ENCODE assay signal across 7 cellular contexts in genomic region chr4:131750006-131750405, GRCh38.
DNase-seq lines count a peak whose midpoint lies in the region; ATAC-seq and TF ChIP-seq lines count a peak whose summit lies in the region.
"Not testable (repeated sequence)": the region's sequence is repeated elsewhere in the genome, so short reads cannot be mapped to it uniquely, and the experiment has no call there.

No MANE protein-coding gene starts in this region.

- not testable (repeated sequence) for H3K4me1 ChIP-seq in DND-41 (ENCODE audit: insufficient read depth, low read length); colonic mucosa; left lung; mucosa of descending colon (ENCODE audit: low read depth)

- intact Hi-C loops in activated CD8-positive, alpha-beta T cell treated with anti-CD3 and anti-CD28 coated beads for 36 hours (cut with micrococcal nuclease); colonic mucosa (cut with DNase I); left ventricle myocardium superior (cut with micrococcal nuclease); left lung (cut with DNase I); mucosa of descending colon (cut with DNase I, micrococcal nuclease): not testable (repeated sequence)

- H3K4me1 Mint-ChIP-seq in activated CD8-positive, alpha-beta T cell treated with anti-CD3 and anti-CD28 coated beads for 36 hours (ENCODE audit: low read depth), result not testable (repeated sequence)

- not testable (repeated sequence) for H3K4me3 Mint-ChIP-seq in activated CD8-positive, alpha-beta T cell treated with anti-CD3 and anti-CD28 coated beads for 36 hours

- not testable (repeated sequence) for H3K79me2 ChIP-seq in DND-41 (ENCODE audit: insufficient read depth, low read length)

- not testable (repeated sequence) for H3K27ac ChIP-seq in DND-41 (ENCODE audit: low read length); colonic mucosa; left lung

- not testable (repeated sequence) for TF ChIP-seq CTCF in DND-41 (IDR thresholded peaks at IDR 0.05; ENCODE audit: borderline replicate concordance, extremely low read depth, low read length, poor library complexity, severe bottlenecking); activated CD8-positive, alpha-beta T cell treated with anti-CD3 and anti-CD28 coated beads for 36 hours (IDR thresholded peaks at IDR 0.05); colonic mucosa (IDR thresholded peaks at IDR 0.05); left lung (IDR thresholded peaks at IDR 0.05); mucosa of descending colon (IDR thresholded peaks at IDR 0.05)

- POLR2A ChIA-PET in activated CD8-positive, alpha-beta T cell treated with anti-CD3 and anti-CD28 coated beads for 36 hours (lab: Charles Lee), result not testable (repeated sequence)

- H3K4me2 ChIP-seq in DND-41 (ENCODE audit: insufficient read depth, low read length), result not testable (repeated sequence)

- H3K9ac ChIP-seq in DND-41 (ENCODE audit: low read depth, low read length); colonic mucosa (ENCODE audit: low read depth in 2 of 2, low read length in 2 of 2): not testable (repeated sequence)

- H3K9me3 ChIP-seq in DND-41 (ENCODE audit: insufficient read depth, low read length, severe bottlenecking); colonic mucosa; left lung; mucosa of descending colon: not testable (repeated sequence)

- CTCF ChIA-PET in activated CD8-positive, alpha-beta T cell treated with anti-CD3 and anti-CD28 coated beads for 36 hours (lab: Charles Lee), result not testable (repeated sequence)

- not testable (repeated sequence) for H3K27ac Mint-ChIP-seq in activated CD8-positive, alpha-beta T cell treated with anti-CD3 and anti-CD28 coated beads for 36 hours

- not testable (repeated sequence) for H3K9me3 Mint-ChIP-seq in activated CD8-positive, alpha-beta T cell treated with anti-CD3 and anti-CD28 coated beads for 36 hours

- not testable (repeated sequence) for H3K27me3 Mint-ChIP-seq in activated CD8-positive, alpha-beta T cell treated with anti-CD3 and anti-CD28 coated beads for 36 hours

- H3K36me3 ChIP-seq in DND-41 (ENCODE audit: insufficient read depth, low read length); colonic mucosa; left lung; mucosa of descending colon (ENCODE audit: low read depth): not testable (repeated sequence)

- not testable (repeated sequence) for H3K27me3 ChIP-seq in DND-41 (ENCODE audit: insufficient read depth, low read length, poor library complexity); colonic mucosa; left lung

- not testable (repeated sequence) for H3K4me3 ChIP-seq in DND-41 (ENCODE audit: low read depth in 1 of 2, low read length in 2 of 2); colonic mucosa; left lung; mucosa of descending colon

- DNase-seq in DND-41 (peak; percentile 11), colonic mucosa (peak; percentile 40), left ventricle myocardium superior (peak; percentile 35), left lung (peak; percentile 60 to 90), mucosa of descending colon (peak in 2 of 3 donors; percentile 19 to 38)
- peak; percentile 3 for DNase-seq in activated CD8-positive, alpha-beta T cell treated with anti-CD3 and anti-CD28 coated beads for 36 hours
- DNase-seq in stimulated activated CD4-positive, alpha-beta T cell treated with anti-CD3 and anti-CD28 coated beads, Interleukin-15, amount 100 ng/mL, for 24 hours, result peak; percentile 5

- not testable (repeated sequence) for H2AFZ ChIP-seq in DND-41 (ENCODE audit: low read depth, low read length)

- not testable (repeated sequence) for H4K20me1 ChIP-seq in DND-41 (ENCODE audit: insufficient read depth, low read length)

- ATAC-seq in DND-41 (ENCODE audit: insufficient read depth, low read depth); activated CD8-positive, alpha-beta T cell treated with anti-CD3 and anti-CD28 coated beads for 36 hours; left ventricle myocardium superior; left lung; mucosa of descending colon: not testable (repeated sequence)

- not testable (repeated sequence) for H3K36me3 Mint-ChIP-seq in activated CD8-positive, alpha-beta T cell treated with anti-CD3 and anti-CD28 coated beads for 36 hours (ENCODE audit: low read depth)

Comparison
In these comparisons a context has a peak if more than half of its experiments do, and no peak if none do; other contexts are left out.
1. DNase-seq: peak in every context shown above with its lines; median percentile 75 in left lung; 40 in colonic mucosa; 35 in left ventricle myocardium superior; 28 in mucosa of descending colon; 11 in DND-41; 5 in stimulated activated CD4-positive, alpha-beta T cell treated with anti-CD3 and anti-CD28 coated beads, Interleukin-15, amount 100 ng/mL, for 24 hours; 3 in activated CD8-positive, alpha-beta T cell treated with anti-CD3 and anti-CD28 coated beads for 36 hours.